Comparison of ENCODE assay signal across 9 cellular contexts in genomic region chr6:166907373-166907841, GRCh38. TPM values are rescaled to one million over a fixed set of nuclear protein-coding genes. Genes with fewer than 3 reads are reported as not detected.
DNase-seq lines count a peak whose midpoint lies in the region; ATAC-seq and TF ChIP-seq lines count a peak whose summit lies in the region.
"Had no signal": no experiment of that assay in that cellular context is flagged by ENCODE, and none has a peak within 500 bp of the region (broad histone marks: within the 10 kb centered on the region; RNA-seq: fewer than 3 reads in every experiment).

No MANE protein-coding gene starts in this region.

- no peaks in the 10 kb centered on the region for H3K9me3 ChIP-seq in esophagus squamous epithelium

- H3K4me3 ChIP-seq in esophagus squamous epithelium = no peak overlapping the region

- no peaks in the 10 kb centered on the region for H3K9me3 Mint-ChIP-seq in endothelial cell (ENCODE audit: unreplicated experiment)

- H3K27me3 ChIP-seq in esophagus squamous epithelium = no peaks in the 10 kb centered on the region

- H3K4me3 Mint-ChIP-seq in endothelial cell (ENCODE audit: unreplicated experiment) = peak overlapping the region; percentile 48

- H3K27ac ChIP-seq in esophagus squamous epithelium = no peak overlapping the region

- DNase-seq in endothelial cell (ENCODE audit: low spot score) (no peak), esophagus squamous epithelium (lab: John Stamatoyannopoulos, UW) (no peak), SK-N-DZ (ENCODE audit: low spot score) (no peak), T-helper 9 cell (no peak), amygdala (lab: John Stamatoyannopoulos, UW) (no peak)
- DNase-seq: stimulated activated CD4-positive, alpha-beta T cell treated with anti-CD3 and anti-CD28 coated beads, Interleukin-4, amount 100 ng/mL, for 24 hours had no signal

- WGBS in esophagus squamous epithelium, 2 donors = 71 to 80% methylated on average over 6 to 8 of the region's 8 CpGs

- intact Hi-C loops in esophagus squamous epithelium (cut with DNase I) = no loop called here

- no peaks in the 10 kb centered on the region for H3K36me3 Mint-ChIP-seq in endothelial cell (ENCODE audit: low read depth, unreplicated experiment)

- peak; percentile 85 for ATAC-seq in GM18858 (IDR thresholded peaks at IDR 0.05; ENCODE audit: unreplicated experiment)
- peak; percentile 89 for ATAC-seq in GM21528 (IDR thresholded peaks at IDR 0.05; ENCODE audit: low FRiP score, unreplicated experiment)
- peak; percentile 85 for ATAC-seq in HG03520 (IDR thresholded peaks at IDR 0.05; ENCODE audit: unreplicated experiment)

- H3K4me1 Mint-ChIP-seq in endothelial cell (ENCODE audit: unreplicated experiment) = peaks cover 8% of the 10 kb centered on the region

- TF ChIP-seq POLR2A in esophagus squamous epithelium (IDR thresholded peaks at IDR 0.05) = no peak

- TF ChIP-seq CTCF in endothelial cell (IDR thresholded peaks at IDR 0.05; ENCODE audit: unreplicated experiment) = no peak
- no peak for TF ChIP-seq CTCF in esophagus squamous epithelium (IDR thresholded peaks at IDR 0.05)

- H3K27me3 Mint-ChIP-seq in endothelial cell (ENCODE audit: unreplicated experiment) = peaks cover 14% of the 10 kb centered on the region

- no peaks in the 10 kb centered on the region for H3K36me3 ChIP-seq in esophagus squamous epithelium

- no peak overlapping the region for H3K27ac Mint-ChIP-seq in endothelial cell (ENCODE audit: unreplicated experiment)

- no peaks in the 10 kb centered on the region for H3K4me1 ChIP-seq in esophagus squamous epithelium

RNA-seq across cellular contexts. Expression of gene RNASET2, which starts 48.9 kb away (rescaled TPM):
- total RNA-seq in endothelial cell (ENCODE audit: unreplicated experiment) (11.6 TPM), esophagus squamous epithelium (10 to 100 TPM; 29.1 to 56.7 (median 41.2) TPM)
- 14.5 and 14.9 TPM in 2 replicates for polyA plus RNA-seq in SK-N-DZ (2014; cell fraction: cytosol; rRNA removed)
- polyA plus RNA-seq in SK-N-DZ (2014; cell fraction: nucleus; rRNA removed) = 19.2 and 20.8 TPM in 2 replicates
